ENCODE assay signal across 8 cellular contexts in genomic region chr5:108749130-108749861, GRCh38. TPM values are rescaled to one million over a fixed set of nuclear protein-coding genes. Genes with fewer than 3 reads are reported as not detected.
DNase-seq lines count a peak whose midpoint lies in the region; ATAC-seq and TF ChIP-seq lines count a peak whose summit lies in the region.

No MANE protein-coding gene starts in this region.

- H3K4me3 ChIP-seq in GM06990 (replicated peaks; ENCODE audit: low read depth, low read length): peak overlapping the region; percentile 87
- H3K4me3 ChIP-seq in thoracic aorta: peak overlapping the region; percentile 97

- H3K27ac ChIP-seq in thoracic aorta: peak overlapping the region; percentile 97 to 98

- H3K4me3 Mint-ChIP-seq in T-cell (peak overlapping the region; percentile 87 to 99 (median 89)), mesothelial cell of epicardium (peak overlapping the region; percentile 86)
- H3K4me3 Mint-ChIP-seq in effector memory CD8-positive, alpha-beta T cell: peak overlapping the region; percentile 88 to 92

- POLR2A ChIA-PET in T-cell (lab: Charles Lee): interaction anchor here (0.5 to 1.0 kb wide), 3 partner anchors 42 to 660 kb away, joined by 3 to 4 read pairs (median 4); partner anchors contain the start of gene FBXL17 (in 1 of the 2)

- H3K4me1 ChIP-seq in thoracic aorta (ENCODE audit: control insufficient read depth in 1 of 2, low read depth in 2 of 2): peaks cover 3 to 17% of the 10 kb centered on the region in 2 donors

- peak; percentile 17 for TF ChIP-seq CTCF in GM06990 (IDR thresholded peaks at IDR 0.05; ENCODE audit: insufficient read depth, low read length, poor library complexity, severe bottlenecking)
- no peak for TF ChIP-seq CTCF in mesothelial cell of epicardium (IDR thresholded peaks at IDR 0.05; ENCODE audit: unreplicated experiment)
- no peak for TF ChIP-seq CTCF in thoracic aorta (IDR thresholded peaks at IDR 0.05)

- H3K27me3 Mint-ChIP-seq in T-cell (no peaks in the 10 kb centered on the region), mesothelial cell of epicardium (ENCODE audit: low read depth) (no peaks in the 10 kb centered on the region)
- H3K27me3 Mint-ChIP-seq in effector memory CD8-positive, alpha-beta T cell: peaks cover 0 to 9% of the 10 kb centered on the region in 2 donors

- no peaks in the 10 kb centered on the region for H3K9me3 ChIP-seq in thoracic aorta

- H3K9me3 Mint-ChIP-seq in T-cell: no peaks in the 10 kb centered on the region
- no peaks in the 10 kb centered on the region for H3K9me3 Mint-ChIP-seq in effector memory CD8-positive, alpha-beta T cell
- H3K9me3 Mint-ChIP-seq in mesothelial cell of epicardium: no peaks in the 10 kb centered on the region

- peak overlapping the region; percentile 58 to 85 for H3K27ac Mint-ChIP-seq in T-cell
- H3K27ac Mint-ChIP-seq in effector memory CD8-positive, alpha-beta T cell: peak overlapping the region; percentile 91 to 95
- H3K27ac Mint-ChIP-seq in mesothelial cell of epicardium: peak overlapping the region; percentile 95

- H3K4me1 Mint-ChIP-seq in T-cell (peaks cover 11 to 22% (median 22%) of the 10 kb centered on the region in 3 donors), mesothelial cell of epicardium (peaks cover 42% of the 10 kb centered on the region)
- peaks cover 6 to 10% of the 10 kb centered on the region in 2 donors for H3K4me1 Mint-ChIP-seq in effector memory CD8-positive, alpha-beta T cell (ENCODE audit: low read depth in 2 of 2)

- peak; percentile 34 for ATAC-seq in GM21423 (IDR thresholded peaks at IDR 0.05; ENCODE audit: unreplicated experiment)
- peak; percentile 27 for ATAC-seq in HG03571 (IDR thresholded peaks at IDR 0.05; ENCODE audit: unreplicated experiment)
- peak in 2 of 4 experiments; percentile 10 to 17 for ATAC-seq in T-cell (replicated peaks in 1 of 4)
- peak; percentile 11 for ATAC-seq in effector memory CD8-positive, alpha-beta T cell (replicated peaks)
- peak; percentile 1 for ATAC-seq in thoracic aorta (ENCODE audit: insufficient number of reproducible peaks, low FRiP score, low read depth)

- H3K36me3 ChIP-seq in GM06990 (ENCODE audit: control insufficient read depth, insufficient read depth, low read length) (no peaks in the 10 kb centered on the region), thoracic aorta (no peaks in the 10 kb centered on the region)

- CTCF ChIA-PET in T-cell (lab: Charles Lee): interaction anchor here (0.5 to 1.1 kb wide), 3 partner anchors 21 to 67 kb away, joined by 3 to 6 read pairs (median 4); no protein-coding TSS in a partner anchor

- no peaks in the 10 kb centered on the region for H3K36me3 Mint-ChIP-seq in T-cell
- peaks cover 24% of the 10 kb centered on the region for H3K36me3 Mint-ChIP-seq in effector memory CD8-positive, alpha-beta T cell (ENCODE audit: insufficient read depth)
- no peaks in the 10 kb centered on the region for H3K36me3 Mint-ChIP-seq in mesothelial cell of epicardium

- no peaks in the 10 kb centered on the region for H3K27me3 ChIP-seq in GM06990 (replicated peaks; ENCODE audit: control insufficient read depth, insufficient read depth, low read length)
- H3K27me3 ChIP-seq in thoracic aorta (replicated peaks; ENCODE audit: insufficient read depth): no peaks in the 10 kb centered on the region

- DNase-seq in GM06990 (ENCODE audit: extremely low read depth, insufficient read length): no peak
- peak in 4 of 34 experiments; percentile 2 to 34 (median 9) for DNase-seq in T-cell
- DNase-seq in effector memory CD8-positive, alpha-beta T cell: peak; percentile 4 to 18 (median 11)
- DNase-seq in mesothelial cell of epicardium (ENCODE audit: low spot score in 2 of 2, unreplicated experiment in 2 of 2): peak in 1 of 2 experiments; percentile 79
- DNase-seq in thoracic aorta (ENCODE audit: low spot score): peak; percentile 31
- no peak for DNase-seq in UCSD-AML1 (lab: John Stamatoyannopoulos, UW; ENCODE audit: unreplicated experiment)

RNA-seq across cellular contexts. Expression of gene FER, which starts 1.6 kb away (rescaled TPM):
- total RNA-seq in T-cell (10 to 100 TPM in 3 of 5 donors, 1 to 10 TPM in 2; 7.0 to 19.6 (median 10.4) TPM), mesothelial cell of epicardium (38.8 to 44.3 TPM (median 40.7 TPM) in 3 replicates), thoracic aorta (10 to 100 TPM; 15.6 to 38.1 TPM)

Comparison
In these comparisons a context has a peak if more than half of its experiments do, and no peak if none do; other contexts are left out.
1. DNase-seq: peak in effector memory CD8-positive, alpha-beta T cell (3 of 3) and thoracic aorta (single experiment); none in GM06990 (single experiment) and UCSD-AML1 (single experiment).
2. Peak in every context shown above with its lines, with median percentiles within 50 percentile points of each other: H3K27ac Mint-ChIP-seq and H3K4me3 Mint-ChIP-seq.